Comparison of ENCODE assay signal across 20 cellular contexts in the genomic region with DNA sequence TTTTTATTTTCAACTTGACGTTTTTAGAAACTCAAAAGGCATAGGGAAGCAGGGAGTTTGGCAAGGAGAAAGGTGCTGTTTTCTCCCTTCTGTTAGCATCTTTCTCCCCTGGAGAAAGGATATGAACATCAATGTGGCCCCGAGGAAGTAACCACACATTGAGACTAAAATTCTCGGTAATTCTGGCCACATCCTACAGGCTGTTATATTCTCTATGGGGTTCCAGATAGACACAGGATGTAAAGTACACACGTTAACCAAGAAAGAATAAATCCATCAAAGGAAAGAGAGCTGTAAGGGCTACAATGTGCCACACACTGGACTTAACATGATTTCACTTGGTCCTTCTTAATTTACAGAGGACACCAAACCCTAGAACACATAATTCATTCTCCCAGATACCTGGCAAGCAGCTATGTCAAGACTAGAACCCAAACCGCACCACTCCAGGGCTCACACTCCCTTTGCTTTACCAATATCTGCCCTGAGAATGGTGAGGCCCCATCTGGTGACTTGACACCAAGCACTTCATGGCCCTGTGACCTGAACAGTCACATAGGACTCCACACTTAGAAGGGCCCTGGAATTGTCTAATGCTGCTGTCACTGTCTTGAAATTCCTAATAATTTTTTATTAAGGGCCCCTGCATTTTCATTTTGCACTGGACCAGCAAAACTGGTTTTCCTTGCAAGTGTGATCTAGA.
DNase-seq lines count a peak whose midpoint lies in the region; ATAC-seq and TF ChIP-seq lines count a peak whose summit lies in the region.
"Had no signal": no experiment of that assay in that cellular context is flagged by ENCODE, and none has a peak within 500 bp of the region (broad histone marks: within the 10 kb centered on the region; RNA-seq: fewer than 3 reads in every experiment).

No MANE protein-coding gene starts in this region.

- H3K36me3 ChIP-seq in mammary epithelial cell (ENCODE audit: insufficient read depth, low read length) (no peaks in the 10 kb centered on the region), breast epithelium (no peaks in the 10 kb centered on the region), SJCRH30 (no peaks in the 10 kb centered on the region)

- peak overlapping the region; percentile 26 for H3K4me3 Mint-ChIP-seq in activated CD4-positive, alpha-beta T cell treated with anti-CD3 and anti-CD28 coated beads, Interleukin-2, amount 10 ng/mL, durations not matched to agents 24 days and 14 days
- peak overlapping the region; percentile 30 for H3K4me3 Mint-ChIP-seq in T-helper 1 cell treated with Interleukin-12 subunit alpha and Interleukin-12 subunit beta and Interleukin-4 antibody, amounts not matched to agents 30 μg/mL and 1 μg/mL, for 36 hours
- H3K4me3 Mint-ChIP-seq in stimulated activated memory B cell treated with anti-CD40 and anti-IgM and Interleukin-4, amounts not matched to agents 10 μg/mL and 1 μg/mL and 100 μg/mL, for 72 hours, result no peak overlapping the region
- H3K4me3 Mint-ChIP-seq: CD8-positive, alpha-beta memory T cell; IgD-negative memory B cell had no signal

- TF ChIP-seq POLR2A in breast epithelium (IDR thresholded peaks at IDR 0.05), result no peak

- H3K27ac ChIP-seq in mammary epithelial cell (ENCODE audit: insufficient read depth, low read depth, low read length) (no peak overlapping the region), breast epithelium (no peak overlapping the region), foreskin keratinocyte (peak overlapping the region; percentile 53), SJCRH30 (no peak overlapping the region)
- H3K27ac ChIP-seq: C4-2B had no signal

- H4K20me1 ChIP-seq in mammary epithelial cell (ENCODE audit: insufficient read depth, low read length), result no peaks in the 10 kb centered on the region

- no peak overlapping the region for H3K4me3 ChIP-seq in mammary epithelial cell (replicated peaks in 1 of 3; ENCODE audit: insufficient read depth in 1 of 3, low read depth in 2 of 3, low read length in 3 of 3)
- H3K4me3 ChIP-seq in breast epithelium, result no peak overlapping the region
- H3K4me3 ChIP-seq in SJCRH30, result no peak overlapping the region

- no TSS peak for BruUV-seq in mammary epithelial cell (replicated peaks; lab: Mats Ljungman, UMichigan)

- H3K4me1 ChIP-seq in mammary epithelial cell (ENCODE audit: insufficient read depth, low read length), result peaks cover 31% of the 10 kb centered on the region
- no peaks in the 10 kb centered on the region for H3K4me1 ChIP-seq in breast epithelium
- peaks cover 17% of the 10 kb centered on the region for H3K4me1 ChIP-seq in foreskin keratinocyte
- peaks cover 4% of the 10 kb centered on the region; the same call in 1 of the 2 replicates for H3K4me1 ChIP-seq in SJCRH30

- DNase-seq in activated CD4-positive, alpha-beta T cell treated with anti-CD3 and anti-CD28 coated beads, Interleukin-2, amount 10 ng/mL, durations not matched to agents 24 days and 14 days, result peak; percentile 66
- DNase-seq in activated CD4-positive, alpha-beta T cell treated with anti-CD3 and anti-CD28 coated beads, Interleukin-2, amount 50 U/mL, for 48 hours, result no peak
- no peak for DNase-seq in mammary epithelial cell
- DNase-seq in breast epithelium (ENCODE audit: low spot score in 2 of 2), result no peak
- DNase-seq in foreskin keratinocyte, result no peak
- DNase-seq in SJCRH30, result no peak
- DNase-seq: Calu3; CD8-positive, alpha-beta memory T cell; Karpas-422; MV-4-11; NCI-H1105 treated with DMSO at 0.1 percent for 48 hours; NCI-H2171; NCI-H524; NCI-H82; RPMI8226; SIG-M5 had no signal

- intact Hi-C loops in activated CD4-positive, alpha-beta T cell treated with anti-CD3 and anti-CD28 coated beads, Interleukin-2, amount 10 ng/mL, durations not matched to agents 24 days and 14 days (cut with micrococcal nuclease), result no loop called here
- intact Hi-C loops in mammary epithelial cell (cut with micrococcal nuclease), result loop anchor here (5.0 kb wide), 1 partner anchor 474 kb away; a partner anchor contains a TSS
- intact Hi-C loops in breast epithelium (cut with DNase I; ENCODE audit: low total_unique reads), result no loop called here

- WGBS in mammary epithelial cell (ENCODE audit: low coverage, missing lambda C conversion rate), result 98% methylated on average over 5 of the region's 5 CpGs

- H3K9ac ChIP-seq in mammary epithelial cell (ENCODE audit: insufficient read depth, low read length), result no peak overlapping the region

- ATAC-seq in foreskin keratinocyte, result no peak
- ATAC-seq in stimulated activated memory B cell treated with anti-CD40 and anti-IgM and Interleukin-4, amounts not matched to agents 10 μg/mL and 1 μg/mL and 100 μg/mL, for 72 hours, result no peak

- peak overlapping the region; percentile 59 for H3K27ac Mint-ChIP-seq in activated CD4-positive, alpha-beta T cell treated with anti-CD3 and anti-CD28 coated beads, Interleukin-2, amount 10 ng/mL, durations not matched to agents 24 days and 14 days
- peak overlapping the region; percentile 67 for H3K27ac Mint-ChIP-seq in T-helper 1 cell treated with Interleukin-12 subunit alpha and Interleukin-12 subunit beta and Interleukin-4 antibody, amounts not matched to agents 30 μg/mL and 1 μg/mL, for 36 hours
- H3K27ac Mint-ChIP-seq in stimulated activated memory B cell treated with anti-CD40 and anti-IgM and Interleukin-4, amounts not matched to agents 10 μg/mL and 1 μg/mL and 100 μg/mL, for 72 hours, result no peak overlapping the region
- H3K27ac Mint-ChIP-seq: CD8-positive, alpha-beta memory T cell had no signal

- H3K27me3 ChIP-seq in mammary epithelial cell (ENCODE audit: insufficient read depth, low read length) (no peaks in the 10 kb centered on the region), breast epithelium (no peaks in the 10 kb centered on the region), foreskin keratinocyte (no peaks in the 10 kb centered on the region), SJCRH30 (no peaks in the 10 kb centered on the region)

- CTCF ChIA-PET in mammary epithelial cell (lab: Charles Lee; ENCODE audit: low non-redundant PET), result no interaction called here

- H3K4me1 Mint-ChIP-seq in activated CD4-positive, alpha-beta T cell treated with anti-CD3 and anti-CD28 coated beads, Interleukin-2, amount 10 ng/mL, durations not matched to agents 24 days and 14 days, result peaks cover 22% of the 10 kb centered on the region
- H3K4me1 Mint-ChIP-seq in T-helper 1 cell treated with Interleukin-12 subunit alpha and Interleukin-12 subunit beta and Interleukin-4 antibody, amounts not matched to agents 30 μg/mL and 1 μg/mL, for 36 hours (ENCODE audit: low read depth), result peaks cover 19% of the 10 kb centered on the region
- no peaks in the 10 kb centered on the region for H3K4me1 Mint-ChIP-seq in stimulated activated memory B cell treated with anti-CD40 and anti-IgM and Interleukin-4, amounts not matched to agents 10 μg/mL and 1 μg/mL and 100 μg/mL, for 72 hours
- H3K4me1 Mint-ChIP-seq: CD8-positive, alpha-beta memory T cell; IgD-negative memory B cell had no signal

- no peak for TF ChIP-seq CTCF in mammary epithelial cell (conservative IDR thresholded peaks at IDR 0.05 in 1 of 2, IDR thresholded peaks at IDR 0.05 in 1 of 2; ENCODE audit: extremely low read depth in 1 of 2, insufficient read depth in 1 of 2, low read depth in 1 of 2, low read length in 2 of 2)
- TF ChIP-seq CTCF in breast epithelium (IDR thresholded peaks at IDR 0.05), result no peak
- no peak for TF ChIP-seq CTCF in foreskin keratinocyte (conservative IDR thresholded peaks at IDR 0.05)

- H3K79me2 ChIP-seq in mammary epithelial cell (ENCODE audit: insufficient read depth, low read length), result no peaks in the 10 kb centered on the region

- no peak overlapping the region for H2AFZ ChIP-seq in mammary epithelial cell (ENCODE audit: low read depth, low read length)

- H3K9me3 ChIP-seq in mammary epithelial cell (replicated peaks; ENCODE audit: insufficient read depth, low read length) (no peaks in the 10 kb centered on the region), breast epithelium (peaks cover 0 to 9% of the 10 kb centered on the region in 2 donors), SJCRH30 (replicated peaks) (no peaks in the 10 kb centered on the region)

- dilution Hi-C loops in mammary epithelial cell (cut with HindIII; ENCODE audit: low sequenced_read_pairs), result no loop called here

- H3K9me3 Mint-ChIP-seq in activated CD4-positive, alpha-beta T cell treated with anti-CD3 and anti-CD28 coated beads, Interleukin-2, amount 10 ng/mL, durations not matched to agents 24 days and 14 days, result peaks cover 6% of the 10 kb centered on the region
- peaks cover 9% of the 10 kb centered on the region for H3K9me3 Mint-ChIP-seq in T-helper 1 cell treated with Interleukin-12 subunit alpha and Interleukin-12 subunit beta and Interleukin-4 antibody, amounts not matched to agents 30 μg/mL and 1 μg/mL, for 36 hours
- peaks cover 7% of the 10 kb centered on the region for H3K9me3 Mint-ChIP-seq in stimulated activated memory B cell treated with anti-CD40 and anti-IgM and Interleukin-4, amounts not matched to agents 10 μg/mL and 1 μg/mL and 100 μg/mL, for 72 hours

- peaks cover 1% of the 10 kb centered on the region for H3K36me3 Mint-ChIP-seq in activated CD4-positive, alpha-beta T cell treated with anti-CD3 and anti-CD28 coated beads, Interleukin-2, amount 10 ng/mL, durations not matched to agents 24 days and 14 days (ENCODE audit: low read depth)
- peaks cover 2% of the 10 kb centered on the region for H3K36me3 Mint-ChIP-seq in T-helper 1 cell treated with Interleukin-12 subunit alpha and Interleukin-12 subunit beta and Interleukin-4 antibody, amounts not matched to agents 30 μg/mL and 1 μg/mL, for 36 hours (ENCODE audit: low read depth)
- H3K36me3 Mint-ChIP-seq in stimulated activated memory B cell treated with anti-CD40 and anti-IgM and Interleukin-4, amounts not matched to agents 10 μg/mL and 1 μg/mL and 100 μg/mL, for 72 hours, result no peaks in the 10 kb centered on the region
- H3K36me3 Mint-ChIP-seq: IgD-negative memory B cell had no signal

- in situ Hi-C loops in mammary epithelial cell (cut with MboI; ENCODE audit: low sequenced_read_pairs in 2 of 2), result no loop called here

- peaks cover 5% of the 10 kb centered on the region for H3K27me3 Mint-ChIP-seq in activated CD4-positive, alpha-beta T cell treated with anti-CD3 and anti-CD28 coated beads, Interleukin-2, amount 10 ng/mL, durations not matched to agents 24 days and 14 days
- H3K27me3 Mint-ChIP-seq in T-helper 1 cell treated with Interleukin-12 subunit alpha and Interleukin-12 subunit beta and Interleukin-4 antibody, amounts not matched to agents 30 μg/mL and 1 μg/mL, for 36 hours (ENCODE audit: low read depth), result peaks cover 17% of the 10 kb centered on the region
- no peaks in the 10 kb centered on the region for H3K27me3 Mint-ChIP-seq in stimulated activated memory B cell treated with anti-CD40 and anti-IgM and Interleukin-4, amounts not matched to agents 10 μg/mL and 1 μg/mL and 100 μg/mL, for 72 hours
- H3K27me3 Mint-ChIP-seq: IgD-negative memory B cell had no signal

- H3K4me2 ChIP-seq in mammary epithelial cell (ENCODE audit: insufficient read depth, low read depth, low read length), result peak overlapping the region; percentile 16
